Comparison of ENCODE assay signal across 24 cellular contexts in genomic region chr4:62881901-62882300, GRCh38.
DNase-seq lines count a peak whose midpoint lies in the region; ATAC-seq, FAIRE-seq and TF ChIP-seq lines count a peak whose summit lies in the region.
"Had no signal": no experiment of that assay in that cellular context is flagged by ENCODE, and none has a peak within 500 bp of the region (broad histone marks: within the 10 kb centered on the region; RNA-seq: fewer than 3 reads in every experiment).

No MANE protein-coding gene starts in this region.

- no peaks in the 10 kb centered on the region for H3K27me3 ChIP-seq in OCI-LY3 (ENCODE audit: low read depth, low read length)
- no peaks in the 10 kb centered on the region for H3K27me3 ChIP-seq in GM12878 (replicated peaks in 1 of 2; ENCODE audit: control insufficient read depth in 2 of 2, insufficient read depth in 2 of 2, low read length in 1 of 2)
- H3K27me3 ChIP-seq in neuronal stem cell (ENCODE audit: control insufficient read depth in 3 of 3, insufficient read depth in 3 of 3, low read depth in 1 of 3, low read length in 3 of 3), result no peaks in the 10 kb centered on the region
- no peaks in the 10 kb centered on the region for H3K27me3 ChIP-seq in testis
- no peaks in the 10 kb centered on the region for H3K27me3 ChIP-seq in HepG2 (ENCODE audit: control insufficient read depth in 1 of 2, insufficient read depth in 2 of 2, low read length in 2 of 2)
- H3K27me3 ChIP-seq: SJSA1 had no signal

- H3K79me2 ChIP-seq in OCI-LY3 (ENCODE audit: low read length) (no peaks in the 10 kb centered on the region), GM12878 (ENCODE audit: control insufficient read depth, insufficient read depth, low read length) (no peaks in the 10 kb centered on the region), HepG2 (ENCODE audit: insufficient read depth, low read length) (no peaks in the 10 kb centered on the region)

- H2BK12ac ChIP-seq in neuronal stem cell (ENCODE audit: low read length), result no peak overlapping the region

- no peaks in the 10 kb centered on the region for H3K9me3 ChIP-seq in OCI-LY3 (ENCODE audit: insufficient read depth, low read length)
- H3K9me3 ChIP-seq in GM12878 (replicated peaks; ENCODE audit: control insufficient read depth, insufficient read depth, low read length), result no peaks in the 10 kb centered on the region
- no peaks in the 10 kb centered on the region for H3K9me3 ChIP-seq in neuronal stem cell (replicated peaks in 1 of 2; ENCODE audit: control insufficient read depth in 2 of 2, insufficient read depth in 1 of 2, low read depth in 1 of 2, low read length in 2 of 2)
- H3K9me3 ChIP-seq in testis, result no peaks in the 10 kb centered on the region
- no peaks in the 10 kb centered on the region for H3K9me3 ChIP-seq in HepG2 (ENCODE audit: low read length)

- no peak for TF ChIP-seq POLR2A in GM12878 (IDR thresholded peaks at IDR 0.05; ENCODE audit: low read depth, low read length)
- TF ChIP-seq POLR2A in testis (IDR thresholded peaks at IDR 0.05), result no peak
- TF ChIP-seq POLR2A in HepG2 (IDR thresholded peaks at IDR 0.05; ENCODE audit: insufficient read depth in 1 of 2, low read depth in 2 of 2, low read length in 2 of 2), result no peak

- no peak overlapping the region for H2BK15ac ChIP-seq in neuronal stem cell (ENCODE audit: low read length)

- no peaks in the 10 kb centered on the region for H3K36me3 Mint-ChIP-seq in activated CD4-positive, alpha-beta memory T cell treated with anti-CD3 and anti-CD28 coated beads, Interleukin-2, amount 10 ng/mL, durations not matched to agents 7 days and 5 days (ENCODE audit: low read depth)
- H3K36me3 Mint-ChIP-seq: CD14-positive monocyte, T-cell had no signal

- TF ChIP-seq CTCF in OCI-LY3 (IDR thresholded peaks at IDR 0.05; ENCODE audit: low read depth, low read length), result no peak
- TF ChIP-seq CTCF in GM12878 (IDR thresholded peaks at IDR 0.05 in 2 of 3, conservative IDR thresholded peaks at IDR 0.05 in 1 of 3; ENCODE audit: control insufficient read depth in 2 of 3, extremely low read depth in 1 of 3, insufficient read depth in 1 of 3, low read depth in 3 of 3, low read length in 3 of 3), result no peak
- no peak for TF ChIP-seq CTCF in testis (IDR thresholded peaks at IDR 0.05)
- TF ChIP-seq CTCF in HepG2 (CRISPR knock-in tag; IDR thresholded peaks at IDR 0.05), result no peak

- 0% methylated on average over 3 of the region's 3 CpGs for WGBS in GM12878 (ENCODE audit: insufficient coverage, insufficient replicate concordance, low lambda C conversion rate, missing lambda C conversion rate)
- no CpG with 5 or more reads among the region's 3 CpGs for WGBS in neuronal stem cell (ENCODE audit: extremely low coverage in 2 of 2, insufficient read length in 2 of 2, insufficient replicate concordance in 1 of 2), 2 donors
- WGBS in testis, 2 donors, result 83 to 92% methylated on average over 3 of the region's 3 CpGs
- 0% methylated on average over 3 of the region's 3 CpGs for WGBS in HepG2 (ENCODE audit: low lambda C conversion rate)

- no peaks in the 10 kb centered on the region for H3K36me3 ChIP-seq in OCI-LY3 (replicated peaks; ENCODE audit: low read depth, low read length)
- no peaks in the 10 kb centered on the region for H3K36me3 ChIP-seq in GM12878 (ENCODE audit: control insufficient read depth in 2 of 2, insufficient read depth in 2 of 2, low read length in 1 of 2)
- no peaks in the 10 kb centered on the region for H3K36me3 ChIP-seq in neuronal stem cell (replicated peaks in 1 of 2; ENCODE audit: control insufficient read depth in 2 of 2, insufficient read depth in 2 of 2, low read length in 2 of 2)
- no peaks in the 10 kb centered on the region for H3K36me3 ChIP-seq in testis (ENCODE audit: low read depth, missing control alignments)
- no peaks in the 10 kb centered on the region for H3K36me3 ChIP-seq in HepG2 (replicated peaks in 1 of 2; ENCODE audit: control insufficient read depth in 1 of 2, insufficient read depth in 2 of 2, low read length in 2 of 2)
- H3K36me3 ChIP-seq: SJSA1 had no signal

- H3K4me1 Mint-ChIP-seq in activated CD4-positive, alpha-beta memory T cell treated with anti-CD3 and anti-CD28 coated beads, Interleukin-2, amount 10 ng/mL, durations not matched to agents 7 days and 5 days, result no peaks in the 10 kb centered on the region
- H3K4me1 Mint-ChIP-seq: CD14-positive monocyte, T-cell had no signal

- BruUV-seq in GM12878 (replicated peaks; lab: Mats Ljungman, UMichigan) (no TSS peak), HepG2 (replicated peaks; lab: Mats Ljungman, UMichigan) (no TSS peak)

- TF ChIP-seq RAD21 in GM12878 (IDR thresholded peaks at IDR 0.05; ENCODE audit: insufficient read depth, low read depth, low read length) (no peak), HepG2 (CRISPR knock-in tag; IDR thresholded peaks at IDR 0.05) (no peak)

- H3K4me2 ChIP-seq in OCI-LY3 (ENCODE audit: low read length), result peak overlapping the region; percentile 49
- H3K4me2 ChIP-seq in GM12878 (ENCODE audit: control insufficient read depth, insufficient read depth), result no peak overlapping the region
- H3K4me2 ChIP-seq in neuronal stem cell (ENCODE audit: insufficient read depth, low read length, poor library complexity, severe bottlenecking), result no peak overlapping the region
- H3K4me2 ChIP-seq in HepG2 (ENCODE audit: low read depth, low read length), result no peak overlapping the region

- H2AK5ac ChIP-seq in neuronal stem cell (ENCODE audit: low read depth, low read length), result no peak overlapping the region

- H2AFZ ChIP-seq in OCI-LY3 (ENCODE audit: low read depth, low read length) (no peak overlapping the region; the same call in 1 of the 2 replicates), GM12878 (ENCODE audit: control insufficient read depth, low read depth, low read length) (no peak overlapping the region), neuronal stem cell (ENCODE audit: low read length) (peak overlapping the region; percentile 22), HepG2 (ENCODE audit: low read length) (no peak overlapping the region)

- H3K27ac ChIP-seq in OCI-LY3 (ENCODE audit: low read length) (peak overlapping the region; percentile 40), GM12878 (ENCODE audit: control insufficient read depth, insufficient read depth) (no peak overlapping the region), neuronal stem cell (replicated peaks; ENCODE audit: low read length) (no peak overlapping the region), testis (no peak overlapping the region), HepG2 (ENCODE audit: extremely low read length, insufficient read depth, low read length) (no peak overlapping the region)
- H3K27ac ChIP-seq: SJSA1 had no signal

- H3K79me1 ChIP-seq in neuronal stem cell (ENCODE audit: low read depth, low read length), result no peaks in the 10 kb centered on the region

- H3K4me3 ChIP-seq in OCI-LY3 (ENCODE audit: low read length) (peak overlapping the region; percentile 22; the same call in 1 of the 2 replicates), GM12878 (no peak overlapping the region), neuronal stem cell (ENCODE audit: low read length in 2 of 2) (no peak overlapping the region), testis (no peak overlapping the region), HepG2 (replicated peaks in 1 of 3; ENCODE audit: insufficient read depth in 1 of 3, low read depth in 2 of 3, low read length in 3 of 3) (no peak overlapping the region)
- H3K4me3 ChIP-seq: SJSA1 had no signal

- no peak overlapping the region for H3K23ac ChIP-seq in neuronal stem cell (ENCODE audit: low read depth, low read length, poor library complexity)

- H3K4ac ChIP-seq in neuronal stem cell (ENCODE audit: low read length), result no peak overlapping the region

- RAD21 ChIA-PET in GM12878 (lab: Charles Lee; ENCODE audit: unreplicated experiment), result no interaction called here

- POLR2A ChIA-PET in GM12878 (lab: Charles Lee), result no interaction called here
- POLR2A ChIA-PET in HepG2 (lab: Yijun Ruan, JAX), result no interaction called here
- POLR2A ChIA-PET in activated CD4-positive, alpha-beta memory T cell treated with anti-CD3 and anti-CD28 coated beads, Interleukin-2, amount 10 ng/mL, durations not matched to agents 7 days and 5 days (lab: Charles Lee), result no interaction called here

- H3K27ac Mint-ChIP-seq in activated CD4-positive, alpha-beta memory T cell treated with anti-CD3 and anti-CD28 coated beads, Interleukin-2, amount 10 ng/mL, durations not matched to agents 7 days and 5 days, result no peak overlapping the region
- H3K27ac Mint-ChIP-seq: CD14-positive monocyte, HFFc6, T-cell had no signal

- H3K4me1 ChIP-seq in OCI-LY3 (ENCODE audit: low read length) (peaks cover 23% of the 10 kb centered on the region), GM12878 (ENCODE audit: control insufficient read depth, insufficient read depth, low read length) (no peaks in the 10 kb centered on the region), neuronal stem cell (ENCODE audit: control insufficient read depth in 2 of 2, insufficient read depth in 1 of 2, low read depth in 1 of 2, low read length in 2 of 2) (no peaks in the 10 kb centered on the region), testis (no peaks in the 10 kb centered on the region), HepG2 (ENCODE audit: insufficient read depth, low read length) (no peaks in the 10 kb centered on the region)
- H3K4me1 ChIP-seq: SJSA1 had no signal

- no peak overlapping the region for H3K14ac ChIP-seq in neuronal stem cell (ENCODE audit: low read length)

- H4K8ac ChIP-seq in neuronal stem cell (ENCODE audit: low read depth, low read length), result no peak overlapping the region

- no peaks in the 10 kb centered on the region for H3K27me3 Mint-ChIP-seq in activated CD4-positive, alpha-beta memory T cell treated with anti-CD3 and anti-CD28 coated beads, Interleukin-2, amount 10 ng/mL, durations not matched to agents 7 days and 5 days
- H3K27me3 Mint-ChIP-seq: T-cell had no signal

- no peak overlapping the region for H2BK5ac ChIP-seq in neuronal stem cell (ENCODE audit: low read length)

- FAIRE-seq in GM12878 (lab: Jason Lieb, UNC), result no peak
- no peak for FAIRE-seq in HepG2 (lab: Jason Lieb, UNC)
- FAIRE-seq: H54 had no signal

- H3K4me3 Mint-ChIP-seq in activated CD4-positive, alpha-beta memory T cell treated with anti-CD3 and anti-CD28 coated beads, Interleukin-2, amount 10 ng/mL, durations not matched to agents 7 days and 5 days, result no peak overlapping the region
- H3K4me3 Mint-ChIP-seq: CD14-positive monocyte, HFFc6, T-cell had no signal

- no peak overlapping the region for H4K91ac ChIP-seq in neuronal stem cell (ENCODE audit: low read depth, low read length, poor library complexity)

- H4K20me1 ChIP-seq in OCI-LY3 (ENCODE audit: insufficient read depth, low read length), result no peaks in the 10 kb centered on the region
- H4K20me1 ChIP-seq in GM12878 (ENCODE audit: control insufficient read depth, insufficient read depth), result no peaks in the 10 kb centered on the region
- no peaks in the 10 kb centered on the region for H4K20me1 ChIP-seq in HepG2 (ENCODE audit: insufficient read depth, low read length)

- SMC1A ChIA-PET in GM12878 (lab: Charles Lee; ENCODE audit: uncharacterized antibody, unreplicated experiment), result no interaction called here

- ATAC-seq in HG02610 (IDR thresholded peaks at IDR 0.05; ENCODE audit: unreplicated experiment) (peak; percentile 50), GM12878 (peak; percentile 23; the same call in 1 of the 3 replicates), HepG2 (no peak), left lobe of liver (no peak)
- ATAC-seq: T-cell had no signal

- no peak overlapping the region for H2BK120ac ChIP-seq in neuronal stem cell (ENCODE audit: low read depth, low read length)

- H3K9me3 Mint-ChIP-seq in activated CD4-positive, alpha-beta memory T cell treated with anti-CD3 and anti-CD28 coated beads, Interleukin-2, amount 10 ng/mL, durations not matched to agents 7 days and 5 days, result peaks cover 3% of the 10 kb centered on the region

- intact Hi-C loops in GM12878 (cut with micrococcal nuclease; ENCODE audit: unreplicated experiment), result no loop called here
- intact Hi-C loops in testis (cut with DNase I; ENCODE audit: low total_unique reads), result no loop called here
- intact Hi-C loops in HepG2 (cut with micrococcal nuclease; ENCODE audit: unreplicated experiment), result no loop called here

- DNase-seq in GM12878 (ENCODE audit: low read depth, low spot score) (no peak), neuronal stem cell (ENCODE audit: low spot score) (no peak), testis (no peak), HepG2 (ENCODE audit: low spot score) (no peak), left lobe of liver (ENCODE audit: low spot score) (no peak)
- DNase-seq in activated CD4-positive, alpha-beta memory T cell treated with anti-CD3 and anti-CD28 coated beads, Interleukin-2, amount 10 ng/mL, durations not matched to agents 7 days and 5 days, result no peak
- DNase-seq: ACHN; AML-193; COR-L47; HFFc6; KBM-7; NCI-H1417 treated with DMSO at 0.1 percent for 48 hours; NCI-H1930; NCI-H2171; NCI-H446; NCI-H69; NK-92 treated with Interleukin-12 subunit alpha and Interleukin-12 subunit beta, amount 100 ng/mL, for 24 hours; OCI-M1; T-cell had no signal

- no peak overlapping the region for H3K9ac ChIP-seq in OCI-LY3 (ENCODE audit: low read length)
- no peak overlapping the region for H3K9ac ChIP-seq in GM12878 (ENCODE audit: control insufficient read depth, insufficient read depth, low read length)
- no peak overlapping the region for H3K9ac ChIP-seq in neuronal stem cell (ENCODE audit: low read depth, low read length, poor library complexity)
- H3K9ac ChIP-seq in HepG2 (ENCODE audit: insufficient read depth, low read depth, low read length), result no peak overlapping the region

- in situ Hi-C loops in GM12878 (cut with MboI), result no loop called here
- in situ Hi-C loops in HepG2 (cut with HindIII; ENCODE audit: extremely low pct_ligation_motif_present, low pct_unique_long_range_greater_than_20kb), result no loop called here

- TF ChIP-seq EP300 in GM12878 (IDR thresholded peaks at IDR 0.05; ENCODE audit: borderline replicate concordance in 1 of 2, control insufficient read depth in 1 of 2, low read depth in 2 of 2, low read length in 2 of 2) (peak in 1 of 2 experiments; percentile 32; a peak in 1 of 4 replicates), HepG2 (IDR thresholded peaks at IDR 0.05; ENCODE audit: low read depth in 2 of 2, low read length in 2 of 2) (no peak), HepG2 (CRISPR knock-in tag; IDR thresholded peaks at IDR 0.05; ENCODE audit: borderline replicate concordance) (no peak)

- CTCF ChIA-PET in GM12878 (lab: Yijun Ruan, JAX) (no interaction called here), HepG2 (lab: Yijun Ruan, JAX; ENCODE audit: low intra/inter-chr PET ratio, low total read pairs) (no interaction called here)
- CTCF ChIA-PET in activated CD4-positive, alpha-beta memory T cell treated with anti-CD3 and anti-CD28 coated beads, Interleukin-2, amount 10 ng/mL, durations not matched to agents 7 days and 5 days (lab: Charles Lee), result no interaction called here

- no peak overlapping the region for H3K18ac ChIP-seq in neuronal stem cell (ENCODE audit: low read length)

Comparison
In these comparisons a context has a peak if more than half of its experiments do, and no peak if none do; other contexts are left out.
1. ATAC-seq: peak in HG02610 (single experiment) and GM12878 (single experiment); none in HepG2 (single experiment) and left lobe of liver (single experiment).